8 cellular contexts compared by ENCODE assay signal in the genomic region with DNA sequence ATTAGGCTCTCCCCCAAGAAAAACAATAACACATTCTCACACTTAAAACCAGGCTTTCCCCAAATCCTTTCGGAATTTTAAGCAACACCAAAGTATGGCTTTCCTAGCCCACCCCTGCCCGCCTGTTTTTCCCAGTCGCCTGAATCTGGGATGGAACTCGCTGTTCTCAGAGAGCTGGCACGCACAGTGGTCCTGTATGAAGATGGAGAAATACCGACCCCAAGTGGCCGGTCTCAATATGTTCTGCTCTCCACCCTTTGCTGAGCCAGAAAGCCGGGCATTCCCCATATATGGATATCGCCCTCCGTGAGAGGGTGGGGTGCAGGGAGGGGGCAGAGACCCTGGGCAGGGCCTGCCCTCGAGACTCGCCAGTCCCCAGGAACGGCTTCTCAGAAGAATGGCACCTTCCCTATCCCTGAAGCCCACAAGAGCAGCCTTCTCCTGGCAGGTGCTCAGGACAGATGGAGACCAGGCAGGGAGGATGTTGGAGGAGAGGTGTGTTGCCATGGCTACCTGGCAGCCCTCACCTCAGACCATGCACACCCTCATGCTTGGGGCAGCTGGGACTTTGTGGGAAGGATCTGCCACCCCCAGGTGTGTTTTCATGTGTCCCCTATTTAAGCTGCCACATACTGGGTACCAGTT. TPM values are rescaled to one million over a fixed set of nuclear protein-coding genes. Genes with fewer than 3 reads are reported as not detected.
DNase-seq lines count a peak whose midpoint lies in the region; ATAC-seq, FAIRE-seq and TF ChIP-seq lines count a peak whose summit lies in the region.

No MANE protein-coding gene starts in this region.

- H3K4me2 ChIP-seq in A549, result no peak overlapping the region

- FAIRE-seq in A549 (lab: Jason Lieb, UNC), result no peak

- H3K4me1 ChIP-seq in A549, result peaks cover 16% of the 10 kb centered on the region

- ATAC-seq in A549 (peak; percentile 46 to 65; a peak in 4 of 6 replicates), left ventricle myocardium superior (peak; percentile 55), HG03139 (IDR thresholded peaks at IDR 0.05; ENCODE audit: unreplicated experiment) (no peak)

- in situ Hi-C loops in GM13977 (cut with MboI; ENCODE audit: low pct_unique_long_range_greater_than_20kb, low sequenced_read_pairs, unreplicated experiment), result no loop called here

- H3K4me3 ChIP-seq in A549, result no peak overlapping the region

- peak in 1 of 2 experiments; percentile 49 for DNase-seq in A549 (ENCODE audit: low read depth in 1 of 2, low spot score in 1 of 2)
- peak; percentile 67 for DNase-seq in GM13977 (ENCODE audit: low spot score)
- DNase-seq in NCI-H446 treated with DMSO at 0.1 percent for 48 hours (lab: John Stamatoyannopoulos, UW), result peak; percentile 39
- peak; percentile 67 for DNase-seq in amniotic stem cell (lab: John Stamatoyannopoulos, UW)
- DNase-seq in left ventricle myocardium superior, result peak; percentile 76
- DNase-seq in putamen (ENCODE audit: low spot score), result peak; percentile 33
- DNase-seq in NK-92 (lab: John Stamatoyannopoulos, UW; ENCODE audit: unreplicated experiment), result no peak

- TF ChIP-seq CTCF in A549 (IDR thresholded peaks at IDR 0.05) (peak; percentile 43), GM13977 (IDR thresholded peaks at IDR 0.05; ENCODE audit: extremely low read depth, insufficient read depth, missing control alignments) (peak; percentile 69)

- TF ChIP-seq RAD21 in A549 (conservative IDR thresholded peaks at IDR 0.05 in 1 of 2, IDR thresholded peaks at IDR 0.05 in 1 of 2), result peak; percentile 32 to 56; a peak in 2 of 5 replicates

- TF ChIP-seq EP300 in A549 (IDR thresholded peaks at IDR 0.05), result no peak

- H3K9me3 ChIP-seq in A549, result no peaks in the 10 kb centered on the region

- 49% methylated on average over 13 of the region's 13 CpGs for WGBS in A549 (ENCODE audit: missing lambda C conversion rate)

- TF ChIP-seq POLR2A in A549 (IDR thresholded peaks at IDR 0.05; ENCODE audit: low read length), result no peak

- intact Hi-C loops in left ventricle myocardium superior (cut with micrococcal nuclease), result no loop called here

- CTCF ChIA-PET in A549 (lab: Yijun Ruan, JAX), result interaction anchor here (0.7 to 2.8 kb wide), 6 partner anchors 10 to 94 kb away, joined by 3 to 18 read pairs (median 4); no protein-coding TSS in a partner anchor

- H3K27ac ChIP-seq in A549, result 0 out of 6 replicates have a peak overlapping the region, but pooled peaks of 1 of the 2 experiments have one; percentile 1

- POLR2A ChIA-PET in A549 (lab: Yijun Ruan, JAX), result no interaction called here

TF ChIP-seq in A549, 52 proteins besides CTCF, POLR2A, EP300 and RAD21:
- TF ChIP-seq, protein P1, sequence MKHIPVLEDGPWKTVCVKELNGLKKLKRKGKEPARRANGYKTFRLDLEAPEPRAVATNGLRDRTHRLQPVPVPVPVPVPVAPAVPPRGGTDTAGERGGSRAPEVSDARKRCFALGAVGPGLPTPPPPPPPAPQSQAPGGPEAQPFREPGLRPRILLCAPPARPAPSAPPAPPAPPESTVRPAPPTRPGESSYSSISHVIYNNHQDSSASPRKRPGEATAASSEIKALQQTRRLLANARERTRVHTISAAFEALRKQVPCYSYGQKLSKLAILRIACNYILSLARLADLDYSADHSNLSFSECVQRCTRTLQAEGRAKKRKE (CRISPR knock-in tag; IDR thresholded peaks at IDR 0.05; ENCODE audit: low read depth), result no peak
- 0 out of 3 replicates have a peak, but pooled peaks have one; percentile 20 for TF ChIP-seq SMC3 (IDR thresholded peaks at IDR 0.05)
- TF ChIP-seq JUNB (IDR thresholded peaks at IDR 0.05), result no peak

RNA-seq across cellular contexts. Expression of a gene that starts 3.4 kb away (rescaled TPM):
- polyA plus RNA-seq in A549 (2011; rRNA removed) (0.16 and 0.24 TPM in 2 replicates), A549 (2017; fragmentation: RNase III; extraction: RNeasy Plus Mini Kit Qiagen cat#74134 plus additional on column Dnase treatment) (0.09 to 0.21 TPM (median 0.15 TPM) in 3 replicates)
- 0.17 and 0.21 TPM in 2 replicates for polyA plus RNA-seq in A549 (2012; cell fraction: cytosol; rRNA removed)
- 0.06 and 0.16 TPM in 2 replicates for polyA plus RNA-seq in A549 (2012; cell fraction: nucleus; rRNA removed)
- polyA minus RNA-seq in A549 (2011; rRNA and poly(A)+ RNA removed), result 0.12 and 0.19 TPM in 2 replicates
- total RNA-seq in left ventricle myocardium superior, result not detected

RNA-seq across cellular contexts. Expression of a gene that starts 37.9 kb away (rescaled TPM):
- polyA plus RNA-seq in A549 (2011; rRNA removed) (89.0 and 89.6 TPM in 2 replicates), A549 (2017; fragmentation: RNase III; extraction: RNeasy Plus Mini Kit Qiagen cat#74134 plus additional on column Dnase treatment) (49.3 to 60.2 TPM (median 54.4 TPM) in 3 replicates)
- 159 and 209 TPM in 2 replicates for polyA plus RNA-seq in A549 (2012; cell fraction: cytosol; rRNA removed)
- 211 and 234 TPM in 2 replicates for polyA plus RNA-seq in A549 (2012; cell fraction: nucleus; rRNA removed)
- 132 and 156 TPM in 2 replicates for polyA minus RNA-seq in A549 (2011; rRNA and poly(A)+ RNA removed)
- 8.3 TPM for total RNA-seq in left ventricle myocardium superior
